8 cellular contexts compared by ENCODE assay signal in genomic region chr16:53773150-53773846, GRCh38.
DNase-seq lines count a peak whose midpoint lies in the region; ATAC-seq and TF ChIP-seq lines count a peak whose summit lies in the region.

No MANE protein-coding gene starts in this region.

- peak; percentile 10 for DNase-seq in activated CD8-positive, alpha-beta T cell treated with anti-CD3 and anti-CD28 coated beads for 36 hours
- DNase-seq in activated CD8-positive, alpha-beta T cell treated with anti-CD3 and anti-CD28 coated beads, Interleukin-2, amount 10 ng/mL, durations not matched to agents 7 days and 5 days: no peak
- DNase-seq in NCI-H748 treated with DMSO at 0.1 percent for 48 hours (lab: John Stamatoyannopoulos, UW) (peak; percentile 56), chondrocyte (ENCODE audit: low spot score) (no peak), aorta (no peak)

- H3K4me3 ChIP-seq in liver (ENCODE audit: low read depth in 1 of 3, low read length in 3 of 3): no peak overlapping the region
- no peak overlapping the region for H3K4me3 ChIP-seq in aorta (ENCODE audit: low read length in 2 of 2)

- peaks cover 32% of the 10 kb centered on the region for H3K4me1 Mint-ChIP-seq in activated CD8-positive, alpha-beta T cell treated with anti-CD3 and anti-CD28 coated beads for 36 hours (ENCODE audit: low read depth)
- peaks cover 13% of the 10 kb centered on the region for H3K4me1 Mint-ChIP-seq in activated CD8-positive, alpha-beta T cell treated with anti-CD3 and anti-CD28 coated beads, Interleukin-2, amount 10 ng/mL, durations not matched to agents 7 days and 5 days (ENCODE audit: low read depth)
- H3K4me1 Mint-ChIP-seq in chondrocyte (ENCODE audit: low read depth): peaks cover 13% of the 10 kb centered on the region

- peak; percentile 91 for TF ChIP-seq RAD21 in liver (IDR thresholded peaks at IDR 0.05)

- ATAC-seq in activated CD8-positive, alpha-beta T cell treated with anti-CD3 and anti-CD28 coated beads for 36 hours: no peak
- no peak for ATAC-seq in activated CD8-positive, alpha-beta T cell treated with anti-CD3 and anti-CD28 coated beads, Interleukin-2, amount 10 ng/mL, durations not matched to agents 7 days and 5 days
- ATAC-seq in HG03457 (IDR thresholded peaks at IDR 0.05; ENCODE audit: unreplicated experiment) (peak; percentile 67), aorta (ENCODE audit: low FRiP score) (peak; percentile 68), HG03432 (IDR thresholded peaks at IDR 0.05; ENCODE audit: unreplicated experiment) (no peak)

- no peaks in the 10 kb centered on the region for H3K9me3 ChIP-seq in liver (ENCODE audit: control insufficient read depth in 4 of 4, low read length in 3 of 4)
- H3K9me3 ChIP-seq in aorta (ENCODE audit: control insufficient read depth, low read length): no peaks in the 10 kb centered on the region

- no peak overlapping the region for H3K9ac ChIP-seq in liver (ENCODE audit: low read depth in 1 of 2, low read length in 2 of 2)

- H3K27ac Mint-ChIP-seq in activated CD8-positive, alpha-beta T cell treated with anti-CD3 and anti-CD28 coated beads for 36 hours: no peak overlapping the region
- H3K27ac Mint-ChIP-seq in activated CD8-positive, alpha-beta T cell treated with anti-CD3 and anti-CD28 coated beads, Interleukin-2, amount 10 ng/mL, durations not matched to agents 7 days and 5 days: no peak overlapping the region
- no peak overlapping the region for H3K27ac Mint-ChIP-seq in chondrocyte (ENCODE audit: unreplicated experiment)

- no peaks in the 10 kb centered on the region for H3K36me3 ChIP-seq in liver (ENCODE audit: control insufficient read depth in 4 of 4, insufficient read depth in 3 of 4, low read depth in 1 of 4, low read length in 3 of 4)
- H3K36me3 ChIP-seq in aorta (ENCODE audit: control insufficient read depth in 1 of 2, insufficient read depth in 2 of 2, low read length in 1 of 2): no peaks in the 10 kb centered on the region

- H3K27ac ChIP-seq in liver (ENCODE audit: low read depth in 1 of 2, low read length in 2 of 2) (no peak overlapping the region), aorta (ENCODE audit: low read depth in 1 of 2, low read length in 2 of 2) (no peak overlapping the region)

- whole genome bisulfite sequencing in liver: 32% methylated on average over 5 of the region's 5 CpGs
- WGBS in aorta, 2 donors: 37 to 38% methylated on average over 5 of the region's 5 CpGs

- CTCF ChIA-PET in activated CD8-positive, alpha-beta T cell treated with anti-CD3 and anti-CD28 coated beads for 36 hours (lab: Charles Lee): interaction anchor here (0.7 to 1.4 kb wide), 5 partner anchors 21 to 224 kb away, joined by 3 to 4 read pairs (median 3); no protein-coding TSS in a partner anchor
- CTCF ChIA-PET in activated CD8-positive, alpha-beta T cell treated with anti-CD3 and anti-CD28 coated beads, Interleukin-2, amount 10 ng/mL, durations not matched to agents 7 days and 5 days (lab: Charles Lee): interaction anchor here (0.7 to 1.0 kb wide), 7 partner anchors 11 to 1294 kb away, joined by 3 to 5 read pairs (median 3); no protein-coding TSS in a partner anchor

- H3K27me3 ChIP-seq in liver (ENCODE audit: control insufficient read depth in 4 of 4, insufficient read depth in 4 of 4, low read length in 3 of 4) (no peaks in the 10 kb centered on the region), aorta (ENCODE audit: control insufficient read depth in 1 of 2, insufficient read depth in 2 of 2, low read length in 1 of 2) (no peaks in the 10 kb centered on the region)

- intact Hi-C loops in activated CD8-positive, alpha-beta T cell treated with anti-CD3 and anti-CD28 coated beads for 36 hours (cut with micrococcal nuclease): no loop called here
- intact Hi-C loops in aorta (cut with DNase I): loop anchor here in 1 of 2 donors (10.0 kb wide), 2 partner anchors 122 to 512 kb away; partner anchors contain the start of gene IRX3

- H3K4me1 ChIP-seq in liver (ENCODE audit: control insufficient read depth in 4 of 4, insufficient read depth in 4 of 4, low read length in 3 of 4) (peaks cover 4 to 34% (median 18%) of the 10 kb centered on the region in 4 donors), aorta (ENCODE audit: control insufficient read depth in 1 of 2, insufficient read depth in 2 of 2, low read length in 2 of 2) (peaks cover 5 to 20% of the 10 kb centered on the region in 2 donors)

- H3K27me3 Mint-ChIP-seq in activated CD8-positive, alpha-beta T cell treated with anti-CD3 and anti-CD28 coated beads for 36 hours: no peaks in the 10 kb centered on the region
- no peaks in the 10 kb centered on the region for H3K27me3 Mint-ChIP-seq in activated CD8-positive, alpha-beta T cell treated with anti-CD3 and anti-CD28 coated beads, Interleukin-2, amount 10 ng/mL, durations not matched to agents 7 days and 5 days (ENCODE audit: low read depth)
- no peaks in the 10 kb centered on the region for H3K27me3 Mint-ChIP-seq in chondrocyte (ENCODE audit: low read depth)

- no peaks in the 10 kb centered on the region for H3K9me3 Mint-ChIP-seq in activated CD8-positive, alpha-beta T cell treated with anti-CD3 and anti-CD28 coated beads for 36 hours
- H3K9me3 Mint-ChIP-seq in activated CD8-positive, alpha-beta T cell treated with anti-CD3 and anti-CD28 coated beads, Interleukin-2, amount 10 ng/mL, durations not matched to agents 7 days and 5 days (ENCODE audit: insufficient read depth): no peaks in the 10 kb centered on the region
- peaks cover 2% of the 10 kb centered on the region for H3K9me3 Mint-ChIP-seq in chondrocyte (ENCODE audit: low read depth)

- H3K4me3 Mint-ChIP-seq in activated CD8-positive, alpha-beta T cell treated with anti-CD3 and anti-CD28 coated beads for 36 hours: no peak overlapping the region
- H3K4me3 Mint-ChIP-seq in activated CD8-positive, alpha-beta T cell treated with anti-CD3 and anti-CD28 coated beads, Interleukin-2, amount 10 ng/mL, durations not matched to agents 7 days and 5 days: no peak overlapping the region
- H3K4me3 Mint-ChIP-seq in chondrocyte (ENCODE audit: unreplicated experiment): no peak overlapping the region

- peak; percentile 39 for TF ChIP-seq CTCF in activated CD8-positive, alpha-beta T cell treated with anti-CD3 and anti-CD28 coated beads for 36 hours (IDR thresholded peaks at IDR 0.05)
- peak; percentile 91 for TF ChIP-seq CTCF in chondrocyte (IDR thresholded peaks at IDR 0.05)
- TF ChIP-seq CTCF in liver (IDR thresholded peaks at IDR 0.05; ENCODE audit: low read depth, low read length, missing input control): peak; percentile 53

- H3K36me3 Mint-ChIP-seq in activated CD8-positive, alpha-beta T cell treated with anti-CD3 and anti-CD28 coated beads for 36 hours (ENCODE audit: low read depth): no peaks in the 10 kb centered on the region
- H3K36me3 Mint-ChIP-seq in activated CD8-positive, alpha-beta T cell treated with anti-CD3 and anti-CD28 coated beads, Interleukin-2, amount 10 ng/mL, durations not matched to agents 7 days and 5 days (ENCODE audit: low read depth): no peaks in the 10 kb centered on the region
- H3K36me3 Mint-ChIP-seq in chondrocyte (ENCODE audit: low read depth): no peaks in the 10 kb centered on the region

- POLR2A ChIA-PET in activated CD8-positive, alpha-beta T cell treated with anti-CD3 and anti-CD28 coated beads for 36 hours (lab: Charles Lee): no interaction called here
- POLR2A ChIA-PET in activated CD8-positive, alpha-beta T cell treated with anti-CD3 and anti-CD28 coated beads, Interleukin-2, amount 10 ng/mL, durations not matched to agents 7 days and 5 days (lab: Charles Lee): no interaction called here

TF ChIP-seq in liver, 16 proteins besides CTCF, POLR2A, EP300 and RAD21:
- TF ChIP-seq JUND (IDR thresholded peaks at IDR 0.05) (peak in 1 of 2 donors; percentile 5), TAF1 (conservative IDR thresholded peaks at IDR 0.05) (no peak), HNF4G (IDR thresholded peaks at IDR 0.05) (no peak), NR2F2 (IDR thresholded peaks at IDR 0.05) (no peak), MAX (IDR thresholded peaks at IDR 0.05) (no peak), HNF4A (conservative IDR thresholded peaks at IDR 0.05) (peak; percentile 9 to 38), ATF3 (IDR thresholded peaks at IDR 0.05) (no peak)
- TF ChIP-seq, protein P1, sequence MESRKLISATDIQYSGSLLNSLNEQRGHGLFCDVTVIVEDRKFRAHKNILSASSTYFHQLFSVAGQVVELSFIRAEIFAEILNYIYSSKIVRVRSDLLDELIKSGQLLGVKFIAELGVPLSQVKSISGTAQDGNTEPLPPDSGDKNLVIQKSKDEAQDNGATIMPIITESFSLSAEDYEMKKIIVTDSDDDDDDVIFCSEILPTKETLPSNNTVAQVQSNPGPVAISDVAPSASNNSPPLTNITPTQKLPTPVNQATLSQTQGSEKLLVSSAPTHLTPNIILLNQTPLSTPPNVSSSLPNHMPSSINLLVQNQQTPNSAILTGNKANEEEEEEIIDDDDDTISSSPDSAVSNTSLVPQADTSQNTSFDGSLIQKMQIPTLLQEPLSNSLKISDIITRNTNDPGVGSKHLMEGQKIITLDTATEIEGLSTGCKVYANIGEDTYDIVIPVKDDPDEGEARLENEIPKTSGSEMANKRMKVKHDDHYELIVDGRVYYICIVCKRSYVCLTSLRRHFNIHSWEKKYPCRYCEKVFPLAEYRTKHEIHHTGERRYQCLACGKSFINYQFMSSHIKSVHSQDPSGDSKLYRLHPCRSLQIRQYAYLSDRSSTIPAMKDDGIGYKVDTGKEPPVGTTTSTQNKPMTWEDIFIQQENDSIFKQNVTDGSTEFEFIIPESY (IDR thresholded peaks at IDR 0.05): no peak

Comparison
In these comparisons a context has a peak if more than half of its experiments do, and no peak if none do; other contexts are left out.
1. DNase-seq: peak in activated CD8-positive, alpha-beta T cell treated with anti-CD3 and anti-CD28 coated beads for 36 hours (single experiment) and NCI-H748 treated with DMSO at 0.1 percent for 48 hours (single experiment); none in activated CD8-positive, alpha-beta T cell treated with anti-CD3 and anti-CD28 coated beads, Interleukin-2, amount 10 ng/mL, durations not matched to agents 7 days and 5 days (single experiment), chondrocyte (single experiment) and aorta (0 of 2).
2. ATAC-seq: peak in HG03457 (single experiment) and aorta (single experiment); none in activated CD8-positive, alpha-beta T cell treated with anti-CD3 and anti-CD28 coated beads for 36 hours (single experiment), activated CD8-positive, alpha-beta T cell treated with anti-CD3 and anti-CD28 coated beads, Interleukin-2, amount 10 ng/mL, durations not matched to agents 7 days and 5 days (single experiment) and HG03432 (single experiment).
3. CTCF ChIP-seq: peak in every context shown above with its lines; median percentile 91 in chondrocyte; 53 in liver; 39 in activated CD8-positive, alpha-beta T cell treated with anti-CD3 and anti-CD28 coated beads for 36 hours.